Comparison of ENCODE assay signal across 8 cellular contexts in the genomic region with DNA sequence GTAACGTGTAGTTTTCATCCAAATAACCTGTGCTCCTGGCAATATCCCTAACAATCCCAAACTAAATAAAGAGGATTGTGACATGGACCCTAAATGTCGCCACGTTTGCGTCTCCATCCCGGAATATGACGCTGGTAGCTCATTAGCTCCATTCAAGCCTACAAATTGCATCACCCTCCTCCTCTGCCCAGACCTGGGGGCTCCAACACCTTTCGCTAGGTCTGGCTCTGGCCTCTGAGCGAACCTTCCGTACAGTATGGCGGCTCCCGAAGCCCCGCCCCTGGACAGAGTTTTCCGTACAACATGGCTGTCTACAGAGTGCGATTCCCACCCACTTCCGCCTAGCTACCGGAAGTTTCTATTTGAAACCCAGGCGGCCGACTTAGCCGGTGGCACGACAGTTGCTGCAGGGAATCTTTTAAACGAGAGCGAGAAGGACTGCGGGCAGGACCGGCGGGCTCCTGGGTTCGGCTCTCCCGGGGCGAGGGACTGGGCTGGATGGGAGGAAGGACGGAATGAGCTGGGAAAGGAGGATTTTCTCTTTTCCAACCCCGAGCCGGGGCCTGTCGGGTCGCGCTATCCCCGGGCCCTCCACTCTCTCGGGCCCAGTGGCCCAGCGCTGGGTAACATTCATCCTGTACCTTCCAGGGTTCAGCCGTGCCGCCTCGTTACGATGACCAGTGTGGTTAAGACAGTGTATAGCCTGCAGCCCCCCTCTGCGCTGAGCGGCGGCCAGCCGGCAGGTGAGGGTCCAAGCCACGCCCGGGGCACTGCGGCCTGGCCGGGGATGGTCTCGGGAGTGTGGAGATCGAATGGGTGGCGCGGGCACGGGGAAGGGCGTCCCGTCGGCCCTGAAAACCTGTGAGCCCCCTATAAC. TPM values are rescaled to one million over a fixed set of nuclear protein-coding genes. Genes with fewer than 3 reads are reported as not detected.
DNase-seq lines count a peak whose midpoint lies in the region; ATAC-seq and TF ChIP-seq lines count a peak whose summit lies in the region.

A gene with protein sequence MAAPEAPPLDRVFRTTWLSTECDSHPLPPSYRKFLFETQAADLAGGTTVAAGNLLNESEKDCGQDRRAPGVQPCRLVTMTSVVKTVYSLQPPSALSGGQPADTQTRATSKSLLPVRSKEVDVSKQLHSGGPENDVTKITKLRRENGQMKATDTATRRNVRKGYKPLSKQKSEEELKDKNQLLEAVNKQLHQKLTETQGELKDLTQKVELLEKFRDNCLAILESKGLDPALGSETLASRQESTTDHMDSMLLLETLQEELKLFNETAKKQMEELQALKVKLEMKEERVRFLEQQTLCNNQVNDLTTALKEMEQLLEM (plus strand): TSS at position 142 of the 877 bp plus-strand sequence. CDS start 115 bp downstream, at position 257.

- intact Hi-C loops in head of caudate nucleus (cut with DNase I), result no loop called here

- no peaks in the 10 kb centered on the region for H3K36me3 ChIP-seq in thoracic aorta

- peak within 1 kb of the TSS; percentile 96 for H3K4me3 Mint-ChIP-seq in osteocyte (ENCODE audit: unreplicated experiment)

- no peak for TF ChIP-seq CTCF in GM10266 (IDR thresholded peaks at IDR 0.05; ENCODE audit: control insufficient read depth, insufficient read depth, low read depth, missing control alignments)
- TF ChIP-seq CTCF in osteocyte (IDR thresholded peaks at IDR 0.05), result no peak
- TF ChIP-seq CTCF in thoracic aorta (IDR thresholded peaks at IDR 0.05), result no peak

- H3K4me1 ChIP-seq in thoracic aorta (ENCODE audit: control insufficient read depth in 1 of 2, low read depth in 2 of 2), result peaks cover 10 to 19% of the 10 kb centered on the region in 2 donors

- peaks cover 41% of the 10 kb centered on the region for H3K4me1 Mint-ChIP-seq in osteocyte (ENCODE audit: unreplicated experiment)

- H3K9me3 ChIP-seq in thoracic aorta, result no peaks in the 10 kb centered on the region

- ATAC-seq in HG02642 (IDR thresholded peaks at IDR 0.05; ENCODE audit: poor library complexity, unreplicated experiment) (peak; percentile 96), thoracic aorta (ENCODE audit: insufficient number of reproducible peaks, low FRiP score, low read depth) (peak; percentile 89)
- peak; percentile 99 to 100 for ATAC-seq in activated naive CD4-positive, alpha-beta T cell treated with anti-CD3 and anti-CD28 coated beads, Interleukin-2, amount 50 U/mL, for 72 hours

- H3K4me3 ChIP-seq in thoracic aorta, result peak within 1 kb of the TSS; percentile 91

- H3K36me3 Mint-ChIP-seq in activated naive CD4-positive, alpha-beta T cell treated with anti-CD3 and anti-CD28 coated beads, Interleukin-2, amount 50 U/mL, for 72 hours, result peaks cover 35 to 39% of the 10 kb centered on the region in 2 donors
- peaks cover 6% of the 10 kb centered on the region for H3K36me3 Mint-ChIP-seq in osteocyte (ENCODE audit: unreplicated experiment)

- peak; percentile 95 for DNase-seq in GM10266 (ENCODE audit: extremely low spot score)
- peak; percentile 87 for DNase-seq in NCI-H1105 treated with DMSO at 0.1 percent for 48 hours (lab: John Stamatoyannopoulos, UW)
- DNase-seq in SKM-1 treated with dmso at 0.1 percent for 144 hours (lab: John Stamatoyannopoulos, UW; ENCODE audit: unreplicated experiment), result peak; percentile 93
- DNase-seq in activated naive CD4-positive, alpha-beta T cell treated with anti-CD3 and anti-CD28 coated beads, Interleukin-2, amount 50 U/mL, for 72 hours (ENCODE audit: low spot score in 2 of 2), result peak; percentile 91
- peak; percentile 84 to 97 (median 93) for DNase-seq in head of caudate nucleus
- peak; percentile 95 for DNase-seq in osteocyte (ENCODE audit: extremely low spot score, unreplicated experiment)
- DNase-seq in thoracic aorta (ENCODE audit: low spot score), result peak; percentile 81

- peak within 1 kb of the TSS; percentile 93 to 95 for H3K27ac Mint-ChIP-seq in activated naive CD4-positive, alpha-beta T cell treated with anti-CD3 and anti-CD28 coated beads, Interleukin-2, amount 50 U/mL, for 72 hours
- H3K27ac Mint-ChIP-seq in osteocyte (ENCODE audit: unreplicated experiment), result peak within 1 kb of the TSS; percentile 82

- no peaks in the 10 kb centered on the region for H3K27me3 Mint-ChIP-seq in osteocyte (ENCODE audit: unreplicated experiment)

- H3K9me3 Mint-ChIP-seq in activated naive CD4-positive, alpha-beta T cell treated with anti-CD3 and anti-CD28 coated beads, Interleukin-2, amount 50 U/mL, for 72 hours, result no peaks in the 10 kb centered on the region
- no peaks in the 10 kb centered on the region for H3K9me3 Mint-ChIP-seq in osteocyte (ENCODE audit: unreplicated experiment)

- H3K27me3 ChIP-seq in thoracic aorta (replicated peaks; ENCODE audit: insufficient read depth), result no peaks in the 10 kb centered on the region

- H3K27ac ChIP-seq in thoracic aorta, result no peak within 1 kb of the TSS

RNA-seq across cellular contexts. Expression of the gene that starts here (rescaled TPM):
- total RNA-seq in activated naive CD4-positive, alpha-beta T cell treated with anti-CD3 and anti-CD28 coated beads, Interleukin-2, amount 50 U/mL, for 72 hours, result 10 to 100 TPM; 48.6 to 96.4 TPM
- 25.1 and 27.3 TPM in 2 replicates for total RNA-seq in osteocyte
- total RNA-seq in thoracic aorta, result 1 to 10 TPM; 4.5 to 5.8 TPM
